In the genomic region with DNA sequence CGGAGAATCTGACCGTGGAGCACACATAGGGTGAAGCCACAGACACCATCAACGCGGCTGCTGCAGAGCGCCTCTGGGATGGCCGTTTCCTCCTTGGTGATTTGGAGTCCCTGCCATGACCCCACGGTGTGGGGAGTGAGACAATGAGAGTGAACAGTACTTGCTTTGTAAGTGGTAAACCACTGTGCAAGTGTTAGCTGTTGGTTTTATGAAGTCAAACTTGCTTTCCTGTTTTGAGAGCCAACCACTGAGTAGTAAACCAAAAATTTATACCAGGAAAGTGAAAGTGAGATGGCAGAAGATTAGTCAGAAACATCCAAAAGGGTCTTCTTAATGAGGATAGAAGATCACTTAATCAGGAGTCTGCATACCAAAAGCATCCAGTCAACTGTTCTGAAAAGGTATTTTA, we compare ENCODE assay signal across 12 cellular contexts.
DNase-seq lines count a peak whose midpoint lies in the region; TF ChIP-seq lines count a peak whose summit lies in the region.
"Had no signal": no experiment of that assay in that cellular context is flagged by ENCODE, and none has a peak within 500 bp of the region (broad histone marks: within the 10 kb centered on the region; RNA-seq: fewer than 3 reads in every experiment).

No MANE protein-coding gene starts in this region.

- no peaks in the 10 kb centered on the region for H3K27me3 ChIP-seq in tibial nerve
- H3K27me3 ChIP-seq: cardiac muscle cell, ovary had no signal

- H3K9me3 ChIP-seq in tibial nerve: no peaks in the 10 kb centered on the region
- H3K9me3 ChIP-seq: ovary had no signal

- 39 to 66% methylated on average over 7 of the region's 7 CpGs for WGBS in tibial nerve, 2 donors

- in situ Hi-C loops in astrocyte of the spinal cord (cut with HindIII; ENCODE audit: low sequenced_read_pairs): no loop called here

- DNase-seq in activated CD8-positive, alpha-beta memory T cell treated with anti-CD3 and anti-CD28 coated beads for 24 hours: peak; percentile 71
- DNase-seq in activated CD8-positive, alpha-beta memory T cell treated with anti-CD3 and anti-CD28 coated beads, Interleukin-2, amount 50 U/mL, for 4 hours: no peak
- DNase-seq in NCI-H69 (lab: John Stamatoyannopoulos, UW): peak; percentile 8
- peak; percentile 68 for DNase-seq in astrocyte of the spinal cord (ENCODE audit: low read depth, low spot score)
- peak; percentile 65 for DNase-seq in stimulated activated CD8-positive, alpha-beta memory T cell treated with anti-CD3 and anti-CD28 coated beads, Interleukin-4, amount 100 ng/mL, for 48 hours
- no peak for DNase-seq in GM03348 (ENCODE audit: low spot score)
- no peak for DNase-seq in tibial nerve (ENCODE audit: low spot score in 2 of 2)
- DNase-seq in DMS53 (lab: John Stamatoyannopoulos, UW): no peak
- DNase-seq: hypothalamus, NCI-H2081 treated with DMSO at 0.1 percent for 48 hours, ovary had no signal

- no peak for TF ChIP-seq POLR2A in tibial nerve (IDR thresholded peaks at IDR 0.05)

- H3K4me3 ChIP-seq in astrocyte of the spinal cord (ENCODE audit: low read depth, low read length) (no peak overlapping the region), tibial nerve (no peak overlapping the region)
- H3K4me3 ChIP-seq: cardiac muscle cell, ovary had no signal

- H3K36me3 ChIP-seq in tibial nerve: no peaks in the 10 kb centered on the region
- H3K36me3 ChIP-seq: cardiac muscle cell, ovary had no signal

- TF ChIP-seq CTCF in astrocyte of the spinal cord (IDR thresholded peaks at IDR 0.05; ENCODE audit: low read depth, low read length): no peak
- no peak for TF ChIP-seq CTCF in tibial nerve (IDR thresholded peaks at IDR 0.05)

- peaks cover 0 to 23% (median 7%) of the 10 kb centered on the region in 4 donors for H3K4me1 ChIP-seq in tibial nerve

- H3K27ac ChIP-seq in tibial nerve: no peak overlapping the region
- H3K27ac ChIP-seq: cardiac muscle cell, ovary had no signal

- no peak for TF ChIP-seq EP300 in tibial nerve (IDR thresholded peaks at IDR 0.05)

Comparison
In these comparisons a context has a peak if more than half of its experiments do, and no peak if none do; other contexts are left out.
1. DNase-seq: peak in activated CD8-positive, alpha-beta memory T cell treated with anti-CD3 and anti-CD28 coated beads for 24 hours (single experiment), NCI-H69 (single experiment), astrocyte of the spinal cord (single experiment) and stimulated activated CD8-positive, alpha-beta memory T cell treated with anti-CD3 and anti-CD28 coated beads, Interleukin-4, amount 100 ng/mL, for 48 hours (single experiment); none in activated CD8-positive, alpha-beta memory T cell treated with anti-CD3 and anti-CD28 coated beads, Interleukin-2, amount 50 U/mL, for 4 hours (single experiment), GM03348 (single experiment), tibial nerve (0 of 2) and DMS53 (single experiment).